In genomic region chr5:152309926-152310450, GRCh38 we compare ENCODE assay signal across 1 cellular context.
TF ChIP-seq lines count a peak whose summit lies in the region.

No MANE protein-coding gene starts in this region.

TF ChIP-seq in GM23338, 12 proteins besides CTCF, POLR2A, EP300 and RAD21 (continued from another document):
- no peak for TF ChIP-seq ZNF462 (CRISPR knock-in tag; IDR thresholded peaks at IDR 0.05)
- no peak for TF ChIP-seq NANOG (IDR thresholded peaks at IDR 0.05; ENCODE audit: borderline replicate concordance)
- TF ChIP-seq POLR2AphosphoS5 (IDR thresholded peaks at IDR 0.05; ENCODE audit: low read depth): no peak
- no peak for TF ChIP-seq JUNB (IDR thresholded peaks at IDR 0.05; ENCODE audit: unreplicated experiment)
- no peak for TF ChIP-seq CREB1 (CRISPR knock-in tag; IDR thresholded peaks at IDR 0.05; ENCODE audit: low read depth)
- TF ChIP-seq EZH2phosphoT487 (IDR thresholded peaks at IDR 0.05; ENCODE audit: unreplicated experiment): no peak
- TF ChIP-seq REST (IDR thresholded peaks at IDR 0.05; ENCODE audit: unreplicated experiment): no peak
- no peak for TF ChIP-seq EZH2 (IDR thresholded peaks at IDR 0.05; ENCODE audit: low read depth, unreplicated experiment)
TF ChIP-seq in GM23338: peak in this region for 0.
